11 cellular contexts compared by ENCODE assay signal in genomic region chr10:14302035-14302434, GRCh38. TPM values are rescaled to one million over a fixed set of nuclear protein-coding genes. Genes with fewer than 3 reads are reported as not detected.
A peak's percentile ranks its signal among the peaks of the same experiment; 100 is the strongest.
DNase-seq lines count a peak whose midpoint lies in the region; ATAC-seq and TF ChIP-seq lines count a peak whose summit lies in the region.
"Had no signal": no experiment of that assay in that cellular context is flagged by ENCODE, and none has a peak within 500 bp of the region (broad histone marks: within the 10 kb centered on the region; RNA-seq: fewer than 3 reads in every experiment).

No MANE protein-coding gene starts in this region.

- no peak overlapping the region for H2AFZ ChIP-seq in osteoblast (ENCODE audit: low read length)

- H3K4me3 Mint-ChIP-seq in endodermal cell (no peak overlapping the region), T-cell (no peak overlapping the region)
- H3K4me3 Mint-ChIP-seq in activated T-helper 17 cell treated with anti-CD3 and anti-CD28 coated beads, Interleukin-2, amount 50 U/mL, for 72 hours = no peak overlapping the region

- H3K4me1 Mint-ChIP-seq in endodermal cell (peaks cover 17% of the 10 kb centered on the region), T-cell (no peaks in the 10 kb centered on the region)
- no peaks in the 10 kb centered on the region for H3K4me1 Mint-ChIP-seq in activated T-helper 17 cell treated with anti-CD3 and anti-CD28 coated beads, Interleukin-2, amount 50 U/mL, for 72 hours

- peaks cover 14% of the 10 kb centered on the region for H3K4me1 ChIP-seq in endodermal cell (ENCODE audit: control insufficient read depth, insufficient read depth, low read length)
- H3K4me1 ChIP-seq in osteoblast (ENCODE audit: insufficient read depth, low read length) = no peaks in the 10 kb centered on the region

- H3K9ac ChIP-seq in endodermal cell (ENCODE audit: extremely low read depth, low read length, poor library complexity, severe bottlenecking) = no peak overlapping the region

- POLR2A ChIA-PET in T-cell (lab: Charles Lee) = no interaction called here

- H3K27me3 ChIP-seq in endodermal cell (ENCODE audit: control insufficient read depth, insufficient read depth, low read length, poor library complexity, severe bottlenecking) = no peaks in the 10 kb centered on the region
- H3K27me3 ChIP-seq in osteoblast (ENCODE audit: insufficient read depth, low read length) = peaks cover 26% of the 10 kb centered on the region

- DNase-seq in GM04503 (ENCODE audit: low read depth) (peak; percentile 2), M059J (ENCODE audit: low read depth) (peak; percentile 19), endodermal cell (no peak), osteoblast (ENCODE audit: insufficient read length, low spot score, missing footprints) (no peak), T-cell (no peak)
- DNase-seq in activated naive CD4-positive, alpha-beta T cell treated with Interleukin-2 at 50 U/mL for 16 hours = no peak
- DNase-seq: MV-4-11, spleen had no signal

- H3K36me3 ChIP-seq in endodermal cell (ENCODE audit: control insufficient read depth, insufficient read depth, low read length) (no peaks in the 10 kb centered on the region), osteoblast (ENCODE audit: insufficient read depth, low read length) (no peaks in the 10 kb centered on the region)
- H3K36me3 ChIP-seq: spleen had no signal

- H3K36me3 Mint-ChIP-seq in endodermal cell (ENCODE audit: low read depth) = no peaks in the 10 kb centered on the region
- H3K36me3 Mint-ChIP-seq in activated T-helper 17 cell treated with anti-CD3 and anti-CD28 coated beads, Interleukin-2, amount 50 U/mL, for 72 hours (ENCODE audit: low read depth) = no peaks in the 10 kb centered on the region
- H3K36me3 Mint-ChIP-seq in T-cell = no peaks in the 10 kb centered on the region

- 65 to 67% methylated on average over 1 to 2 of the region's 2 CpGs for WGBS in endodermal cell (ENCODE audit: insufficient coverage in 1 of 2, insufficient read length in 1 of 2), 2 experiments

- H3K27ac Mint-ChIP-seq in endodermal cell (no peak overlapping the region), T-cell (no peak overlapping the region)
- no peak overlapping the region for H3K27ac Mint-ChIP-seq in activated T-helper 17 cell treated with anti-CD3 and anti-CD28 coated beads, Interleukin-2, amount 50 U/mL, for 72 hours

- H3K9me3 ChIP-seq in endodermal cell (ENCODE audit: control insufficient read depth, low read length) (no peaks in the 10 kb centered on the region), osteoblast (ENCODE audit: low read depth, low read length) (no peaks in the 10 kb centered on the region)
- H3K9me3 ChIP-seq: spleen had no signal

- H3K4me2 ChIP-seq in osteoblast (ENCODE audit: insufficient read depth, low read length) = no peak overlapping the region

- no peaks in the 10 kb centered on the region for H4K20me1 ChIP-seq in osteoblast (ENCODE audit: insufficient read depth, low read length)

- no peak overlapping the region for H3K4me3 ChIP-seq in endodermal cell (ENCODE audit: low read length)
- H3K4me3 ChIP-seq in osteoblast (ENCODE audit: insufficient read depth, low read length) = no peak overlapping the region
- H3K4me3 ChIP-seq: lung, spleen had no signal

- CTCF ChIA-PET in T-cell (lab: Charles Lee) = interaction anchor here in 1 of 2 donors (1.2 kb wide), 1 partner anchor 121 kb away, joined by 3 read pairs; no protein-coding TSS in a partner anchor

- H3K9me3 Mint-ChIP-seq in endodermal cell (no peaks in the 10 kb centered on the region), T-cell (no peaks in the 10 kb centered on the region)
- H3K9me3 Mint-ChIP-seq in activated T-helper 17 cell treated with anti-CD3 and anti-CD28 coated beads, Interleukin-2, amount 50 U/mL, for 72 hours = no peaks in the 10 kb centered on the region

- TF ChIP-seq CTCF in endodermal cell (conservative IDR thresholded peaks at IDR 0.05) = peak; percentile 80
- peak; percentile 59 for TF ChIP-seq CTCF in osteoblast (IDR thresholded peaks at IDR 0.05; ENCODE audit: extremely low read depth, low read depth, low read length)

- H3K79me2 ChIP-seq in osteoblast (ENCODE audit: insufficient read depth, low read length) = no peaks in the 10 kb centered on the region

- no peak overlapping the region for H3K27ac ChIP-seq in endodermal cell (ENCODE audit: low read depth, low read length)
- no peak overlapping the region for H3K27ac ChIP-seq in osteoblast (ENCODE audit: low read depth, low read length)
- H3K27ac ChIP-seq: spleen had no signal

- ATAC-seq in activated T-helper 17 cell treated with anti-CD3 and anti-CD28 coated beads, Interleukin-2, amount 50 U/mL, for 72 hours (replicated peaks) = no peak
- ATAC-seq in T-cell (replicated peaks in 1 of 4) = no peak
- no peak for ATAC-seq in HG02884 (IDR thresholded peaks at IDR 0.05; ENCODE audit: unreplicated experiment)

- H3K27me3 Mint-ChIP-seq in endodermal cell (ENCODE audit: insufficient read depth) (no peaks in the 10 kb centered on the region), T-cell (peaks cover 8 to 10% of the 10 kb centered on the region in 2 donors)
- peaks cover 23% of the 10 kb centered on the region for H3K27me3 Mint-ChIP-seq in activated T-helper 17 cell treated with anti-CD3 and anti-CD28 coated beads, Interleukin-2, amount 50 U/mL, for 72 hours

RNA-seq across cellular contexts. Expression of gene FRMD4A, which starts 28.7 kb away (rescaled TPM):
- 4.0 and 10.8 TPM in 2 replicates for total RNA-seq in M059J (2014; rRNA removed; shearing (Covaris generic))
- total RNA-seq in endodermal cell = 10 to 100 TPM; 22.3 to 22.4 TPM
- 113 TPM for polyA plus RNA-seq in endodermal cell (2013, experiment 1 of 2)
- 90.3 TPM for polyA plus RNA-seq in endodermal cell (2013, experiment 2 of 2)
- 41.3 and 42.4 TPM in 2 replicates for total RNA-seq in osteoblast
- 1 to 10 TPM in 1 of 2 donors, under 1 TPM in 1; 0.69 to 2.0 TPM for total RNA-seq in activated T-helper 17 cell treated with anti-CD3 and anti-CD28 coated beads, Interleukin-2, amount 50 U/mL, for 72 hours
- 1 to 10 TPM; 1.3 to 1.8 (median 1.4) TPM for total RNA-seq in T-cell

Comparison
In these comparisons a context has a peak if more than half of its experiments do, and no peak if none do; other contexts are left out.
1. DNase-seq: peak in GM04503 (single experiment) and M059J (single experiment); none in endodermal cell (single experiment), osteoblast (single experiment), activated naive CD4-positive, alpha-beta T cell treated with Interleukin-2 at 50 U/mL for 16 hours (single experiment) and T-cell (0 of 34).